Comparison of ENCODE assay signal across 8 cellular contexts in genomic region chr15:44545934-44546802, GRCh38. TPM values are rescaled to one million over a fixed set of nuclear protein-coding genes. Genes with fewer than 3 reads are reported as not detected.
DNase-seq lines count a peak whose midpoint lies in the region; ATAC-seq and TF ChIP-seq lines count a peak whose summit lies in the region.

No MANE protein-coding gene starts in this region.

- DNase-seq in Right ventricle myocardium superior (no peak), Right ventricle myocardium inferior (ENCODE audit: missing footprints) (no peak), foreskin fibroblast (peak; percentile 43 to 69), DMS53 treated with DMSO at 0.1 percent for 48 hours (lab: John Stamatoyannopoulos, UW; ENCODE audit: unreplicated experiment) (no peak), amygdala (lab: John Stamatoyannopoulos, UW) (no peak)
- DNase-seq in stimulated activated CD8-positive, alpha-beta memory T cell treated with anti-CD3 and anti-CD28 coated beads, Interleukin-4, amount 100 ng/mL, for 48 hours = peak; percentile 63

- H3K4me3 ChIP-seq in WI38 (ENCODE audit: low read depth, low read length) (no peak overlapping the region), foreskin fibroblast (ENCODE audit: low read depth in 1 of 2, low read length in 2 of 2) (no peak overlapping the region)

- ATAC-seq in Right ventricle myocardium superior (ENCODE audit: poor library complexity) (peak; percentile 51), Right ventricle myocardium inferior (no peak), HG03095 (IDR thresholded peaks at IDR 0.05; ENCODE audit: unreplicated experiment) (peak; percentile 67)

- intact Hi-C loops in Right ventricle myocardium superior (cut with DNase I) = no loop called here
- intact Hi-C loops in Right ventricle myocardium inferior (cut with DNase I) = no loop called here

- TF ChIP-seq CTCF in WI38 (IDR thresholded peaks at IDR 0.05; ENCODE audit: low read depth, low read length) (peak; percentile 28; the same call in 1 of the 2 replicates), foreskin fibroblast (IDR thresholded peaks at IDR 0.05; ENCODE audit: low read depth, low read length) (peak; percentile 47)

RNA-seq across cellular contexts. Expression of gene EIF3J, which starts 9.2 kb away (rescaled TPM):
- total RNA-seq in Right ventricle myocardium superior = 92.7 TPM
- total RNA-seq in Right ventricle myocardium inferior = 104 TPM

Comparison
In these comparisons a context has a peak if more than half of its experiments do, and no peak if none do; other contexts are left out.
1. DNase-seq: peak in foreskin fibroblast (2 of 2) and stimulated activated CD8-positive, alpha-beta memory T cell treated with anti-CD3 and anti-CD28 coated beads, Interleukin-4, amount 100 ng/mL, for 48 hours (single experiment); none in Right ventricle myocardium superior (single experiment), Right ventricle myocardium inferior (single experiment), DMS53 treated with DMSO at 0.1 percent for 48 hours (single experiment) and amygdala (0 of 56).